2 cellular contexts compared by ENCODE assay signal in the genomic region with DNA sequence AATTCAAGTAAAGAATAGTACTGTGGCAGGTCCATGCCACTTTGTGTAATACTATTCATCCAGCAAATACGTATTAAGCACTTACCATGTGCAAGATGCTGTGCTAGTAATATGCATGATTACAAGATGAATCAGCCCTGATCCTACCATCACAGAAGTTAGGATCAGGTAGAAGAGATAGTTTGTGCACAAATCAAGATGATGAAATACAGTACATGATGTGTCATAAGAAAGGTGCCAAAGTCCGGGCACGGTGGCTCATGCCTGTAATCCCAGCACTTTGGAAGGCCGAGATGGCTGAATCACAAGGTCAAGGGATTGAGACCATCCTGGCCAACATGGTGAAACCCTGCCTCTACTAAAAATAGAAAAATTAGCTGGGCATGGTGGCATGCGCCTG.
TF ChIP-seq lines count a peak whose summit lies in the region.

No MANE protein-coding gene starts in this region.

TF ChIP-seq in IMR-90, 13 proteins besides CTCF, POLR2A, EP300 and RAD21:
- TF ChIP-seq RCOR1 (IDR thresholded peaks at IDR 0.05; ENCODE audit: insufficient replicate concordance, low read length), result no peak
- TF ChIP-seq MAFK (IDR thresholded peaks at IDR 0.05; ENCODE audit: low read depth, low read length), result no peak
- no peak for TF ChIP-seq NFE2L2 (IDR thresholded peaks at IDR 0.05; ENCODE audit: low read depth, low read length)
- TF ChIP-seq MXI1 (IDR thresholded peaks at IDR 0.05; ENCODE audit: borderline replicate concordance, low read depth, low read length), result no peak
- peak; percentile 67 for TF ChIP-seq CEBPB (IDR thresholded peaks at IDR 0.05; ENCODE audit: low read depth, low read length)
- no peak for TF ChIP-seq SMC3 (IDR thresholded peaks at IDR 0.05; ENCODE audit: low read depth, low read length)
- TF ChIP-seq, protein P1, sequence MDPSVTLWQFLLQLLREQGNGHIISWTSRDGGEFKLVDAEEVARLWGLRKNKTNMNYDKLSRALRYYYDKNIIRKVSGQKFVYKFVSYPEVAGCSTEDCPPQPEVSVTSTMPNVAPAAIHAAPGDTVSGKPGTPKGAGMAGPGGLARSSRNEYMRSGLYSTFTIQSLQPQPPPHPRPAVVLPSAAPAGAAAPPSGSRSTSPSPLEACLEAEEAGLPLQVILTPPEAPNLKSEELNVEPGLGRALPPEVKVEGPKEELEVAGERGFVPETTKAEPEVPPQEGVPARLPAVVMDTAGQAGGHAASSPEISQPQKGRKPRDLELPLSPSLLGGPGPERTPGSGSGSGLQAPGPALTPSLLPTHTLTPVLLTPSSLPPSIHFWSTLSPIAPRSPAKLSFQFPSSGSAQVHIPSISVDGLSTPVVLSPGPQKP (IDR thresholded peaks at IDR 0.05; ENCODE audit: borderline replicate concordance, low read depth, low read length), result no peak
- TF ChIP-seq RFX5 (IDR thresholded peaks at IDR 0.05; ENCODE audit: low read depth, low read length), result no peak

TF ChIP-seq in GM23338, 12 proteins besides CTCF, POLR2A, EP300 and RAD21:
- TF ChIP-seq STAT1 (IDR thresholded peaks at IDR 0.05; ENCODE audit: unreplicated experiment) (no peak), POLR2AphosphoS5 (IDR thresholded peaks at IDR 0.05; ENCODE audit: low read depth) (no peak), ZNF114 (CRISPR knock-in tag; IDR thresholded peaks at IDR 0.05) (no peak), CREB1 (CRISPR knock-in tag; IDR thresholded peaks at IDR 0.05; ENCODE audit: low read depth) (no peak), ZNF331 (CRISPR knock-in tag; IDR thresholded peaks at IDR 0.05; ENCODE audit: low read depth) (no peak), NANOG (IDR thresholded peaks at IDR 0.05; ENCODE audit: borderline replicate concordance) (no peak), EZH2phosphoT487 (IDR thresholded peaks at IDR 0.05; ENCODE audit: unreplicated experiment) (no peak), EZH2 (IDR thresholded peaks at IDR 0.05; ENCODE audit: low read depth, unreplicated experiment) (no peak), JUNB (IDR thresholded peaks at IDR 0.05; ENCODE audit: unreplicated experiment) (no peak)
- TF ChIP-seq, protein P2, sequence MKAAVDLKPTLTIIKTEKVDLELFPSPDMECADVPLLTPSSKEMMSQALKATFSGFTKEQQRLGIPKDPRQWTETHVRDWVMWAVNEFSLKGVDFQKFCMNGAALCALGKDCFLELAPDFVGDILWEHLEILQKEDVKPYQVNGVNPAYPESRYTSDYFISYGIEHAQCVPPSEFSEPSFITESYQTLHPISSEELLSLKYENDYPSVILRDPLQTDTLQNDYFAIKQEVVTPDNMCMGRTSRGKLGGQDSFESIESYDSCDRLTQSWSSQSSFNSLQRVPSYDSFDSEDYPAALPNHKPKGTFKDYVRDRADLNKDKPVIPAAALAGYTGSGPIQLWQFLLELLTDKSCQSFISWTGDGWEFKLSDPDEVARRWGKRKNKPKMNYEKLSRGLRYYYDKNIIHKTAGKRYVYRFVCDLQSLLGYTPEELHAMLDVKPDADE (IDR thresholded peaks at IDR 0.05), result no peak
- TF ChIP-seq, protein P3, sequence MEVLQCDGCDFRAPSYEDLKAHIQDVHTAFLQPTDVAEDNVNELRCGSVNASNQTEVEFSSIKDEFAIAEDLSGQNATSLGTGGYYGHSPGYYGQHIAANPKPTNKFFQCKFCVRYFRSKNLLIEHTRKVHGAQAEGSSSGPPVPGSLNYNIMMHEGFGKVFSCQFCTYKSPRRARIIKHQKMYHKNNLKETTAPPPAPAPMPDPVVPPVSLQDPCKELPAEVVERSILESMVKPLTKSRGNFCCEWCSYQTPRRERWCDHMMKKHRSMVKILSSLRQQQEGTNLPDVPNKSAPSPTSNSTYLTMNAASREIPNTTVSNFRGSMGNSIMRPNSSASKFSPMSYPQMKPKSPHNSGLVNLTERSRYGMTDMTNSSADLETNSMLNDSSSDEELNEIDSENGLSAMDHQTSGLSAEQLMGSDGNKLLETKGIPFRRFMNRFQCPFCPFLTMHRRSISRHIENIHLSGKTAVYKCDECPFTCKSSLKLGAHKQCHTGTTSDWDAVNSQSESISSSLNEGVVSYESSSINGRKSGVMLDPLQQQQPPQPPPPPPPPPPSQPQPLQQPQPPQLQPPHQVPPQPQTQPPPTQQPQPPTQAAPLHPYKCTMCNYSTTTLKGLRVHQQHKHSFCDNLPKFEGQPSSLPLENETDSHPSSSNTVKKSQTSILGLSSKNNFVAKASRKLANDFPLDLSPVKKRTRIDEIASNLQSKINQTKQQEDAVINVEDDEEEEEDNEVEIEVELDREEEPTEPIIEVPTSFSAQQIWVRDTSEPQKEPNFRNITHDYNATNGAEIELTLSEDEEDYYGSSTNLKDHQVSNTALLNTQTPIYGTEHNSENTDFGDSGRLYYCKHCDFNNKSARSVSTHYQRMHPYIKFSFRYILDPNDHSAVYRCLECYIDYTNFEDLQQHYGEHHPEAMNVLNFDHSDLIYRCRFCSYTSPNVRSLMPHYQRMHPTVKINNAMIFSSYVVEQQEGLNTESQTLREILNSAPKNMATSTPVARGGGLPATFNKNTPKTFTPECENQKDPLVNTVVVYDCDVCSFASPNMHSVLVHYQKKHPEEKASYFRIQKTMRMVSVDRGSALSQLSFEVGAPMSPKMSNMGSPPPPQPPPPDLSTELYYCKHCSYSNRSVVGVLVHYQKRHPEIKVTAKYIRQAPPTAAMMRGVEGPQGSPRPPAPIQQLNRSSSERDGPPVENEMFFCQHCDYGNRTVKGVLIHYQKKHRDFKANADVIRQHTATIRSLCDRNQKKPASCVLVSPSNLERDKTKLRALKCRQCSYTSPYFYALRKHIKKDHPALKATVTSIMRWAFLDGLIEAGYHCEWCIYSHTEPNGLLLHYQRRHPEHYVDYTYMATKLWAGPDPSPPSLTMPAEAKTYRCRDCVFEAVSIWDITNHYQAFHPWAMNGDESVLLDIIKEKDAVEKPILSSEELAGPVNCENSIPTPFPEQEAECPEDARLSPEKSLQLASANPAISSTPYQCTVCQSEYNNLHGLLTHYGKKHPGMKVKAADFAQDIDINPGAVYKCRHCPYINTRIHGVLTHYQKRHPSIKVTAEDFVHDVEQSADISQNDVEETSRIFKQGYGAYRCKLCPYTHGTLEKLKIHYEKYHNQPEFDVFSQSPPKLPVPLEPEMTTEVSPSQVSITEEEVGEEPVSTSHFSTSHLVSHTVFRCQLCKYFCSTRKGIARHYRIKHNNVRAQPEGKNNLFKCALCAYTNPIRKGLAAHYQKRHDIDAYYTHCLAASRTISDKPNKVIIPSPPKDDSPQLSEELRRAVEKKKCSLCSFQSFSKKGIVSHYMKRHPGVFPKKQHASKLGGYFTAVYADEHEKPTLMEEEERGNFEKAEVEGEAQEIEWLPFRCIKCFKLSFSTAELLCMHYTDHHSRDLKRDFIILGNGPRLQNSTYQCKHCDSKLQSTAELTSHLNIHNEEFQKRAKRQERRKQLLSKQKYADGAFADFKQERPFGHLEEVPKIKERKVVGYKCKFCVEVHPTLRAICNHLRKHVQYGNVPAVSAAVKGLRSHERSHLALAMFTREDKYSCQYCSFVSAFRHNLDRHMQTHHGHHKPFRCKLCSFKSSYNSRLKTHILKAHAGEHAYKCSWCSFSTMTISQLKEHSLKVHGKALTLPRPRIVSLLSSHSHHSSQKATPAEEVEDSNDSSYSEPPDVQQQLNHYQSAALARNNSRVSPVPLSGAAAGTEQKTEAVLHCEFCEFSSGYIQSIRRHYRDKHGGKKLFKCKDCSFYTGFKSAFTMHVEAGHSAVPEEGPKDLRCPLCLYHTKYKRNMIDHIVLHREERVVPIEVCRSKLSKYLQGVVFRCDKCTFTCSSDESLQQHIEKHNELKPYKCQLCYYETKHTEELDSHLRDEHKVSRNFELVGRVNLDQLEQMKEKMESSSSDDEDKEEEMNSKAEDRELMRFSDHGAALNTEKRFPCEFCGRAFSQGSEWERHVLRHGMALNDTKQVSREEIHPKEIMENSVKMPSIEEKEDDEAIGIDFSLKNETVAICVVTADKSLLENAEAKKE (CRISPR knock-in tag; IDR thresholded peaks at IDR 0.05), result no peak
- TF ChIP-seq, protein P4, sequence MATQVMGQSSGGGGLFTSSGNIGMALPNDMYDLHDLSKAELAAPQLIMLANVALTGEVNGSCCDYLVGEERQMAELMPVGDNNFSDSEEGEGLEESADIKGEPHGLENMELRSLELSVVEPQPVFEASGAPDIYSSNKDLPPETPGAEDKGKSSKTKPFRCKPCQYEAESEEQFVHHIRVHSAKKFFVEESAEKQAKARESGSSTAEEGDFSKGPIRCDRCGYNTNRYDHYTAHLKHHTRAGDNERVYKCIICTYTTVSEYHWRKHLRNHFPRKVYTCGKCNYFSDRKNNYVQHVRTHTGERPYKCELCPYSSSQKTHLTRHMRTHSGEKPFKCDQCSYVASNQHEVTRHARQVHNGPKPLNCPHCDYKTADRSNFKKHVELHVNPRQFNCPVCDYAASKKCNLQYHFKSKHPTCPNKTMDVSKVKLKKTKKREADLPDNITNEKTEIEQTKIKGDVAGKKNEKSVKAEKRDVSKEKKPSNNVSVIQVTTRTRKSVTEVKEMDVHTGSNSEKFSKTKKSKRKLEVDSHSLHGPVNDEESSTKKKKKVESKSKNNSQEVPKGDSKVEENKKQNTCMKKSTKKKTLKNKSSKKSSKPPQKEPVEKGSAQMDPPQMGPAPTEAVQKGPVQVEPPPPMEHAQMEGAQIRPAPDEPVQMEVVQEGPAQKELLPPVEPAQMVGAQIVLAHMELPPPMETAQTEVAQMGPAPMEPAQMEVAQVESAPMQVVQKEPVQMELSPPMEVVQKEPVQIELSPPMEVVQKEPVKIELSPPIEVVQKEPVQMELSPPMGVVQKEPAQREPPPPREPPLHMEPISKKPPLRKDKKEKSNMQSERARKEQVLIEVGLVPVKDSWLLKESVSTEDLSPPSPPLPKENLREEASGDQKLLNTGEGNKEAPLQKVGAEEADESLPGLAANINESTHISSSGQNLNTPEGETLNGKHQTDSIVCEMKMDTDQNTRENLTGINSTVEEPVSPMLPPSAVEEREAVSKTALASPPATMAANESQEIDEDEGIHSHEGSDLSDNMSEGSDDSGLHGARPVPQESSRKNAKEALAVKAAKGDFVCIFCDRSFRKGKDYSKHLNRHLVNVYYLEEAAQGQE (IDR thresholded peaks at IDR 0.05; ENCODE audit: unreplicated experiment), result no peak
